Comparison of ENCODE assay signal across 2 cellular contexts in the genomic region with DNA sequence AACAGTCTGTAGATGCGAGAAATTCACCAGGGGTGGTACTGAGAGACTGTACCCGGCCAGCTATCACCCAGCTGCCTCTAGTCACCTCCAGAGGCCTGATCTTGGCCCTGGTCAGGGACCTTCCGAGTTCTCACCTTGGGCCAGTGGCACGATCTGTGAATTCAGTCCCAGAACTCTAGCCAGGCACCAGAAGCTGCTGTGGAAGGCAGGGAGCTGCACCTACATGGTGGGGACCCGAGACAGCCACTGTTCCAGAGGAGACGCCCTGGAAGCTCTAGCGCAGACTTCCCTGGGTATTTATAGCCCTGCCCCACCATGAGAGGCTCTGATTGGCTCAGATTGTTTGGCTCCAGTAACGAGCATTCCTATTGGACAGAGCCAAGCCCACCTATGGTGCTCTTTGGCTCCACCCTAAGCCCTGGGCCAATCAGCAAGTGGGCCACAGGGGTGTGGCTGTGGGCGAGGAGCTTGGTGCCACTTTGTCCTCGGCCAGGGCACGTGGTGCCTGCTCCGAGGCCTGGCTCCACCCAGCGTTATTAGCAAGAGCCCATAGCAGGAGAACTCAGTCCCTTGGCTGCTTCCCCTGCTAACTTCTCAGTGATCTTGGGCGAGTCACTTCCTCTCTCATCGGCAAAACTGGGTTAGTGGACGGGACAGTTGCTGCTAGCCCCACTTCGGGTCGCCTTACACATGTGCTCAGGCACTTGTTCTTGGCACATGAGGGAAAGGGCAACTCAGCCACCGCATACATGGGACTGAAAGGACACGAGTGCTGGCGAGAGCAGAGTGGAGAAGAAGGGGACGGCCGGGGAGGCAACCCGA.
A peak's percentile ranks its signal among the peaks of the same experiment; 100 is the strongest.
TF ChIP-seq lines count a peak whose summit lies in the region.

No MANE protein-coding gene starts in this region.

TF ChIP-seq in HepG2, 621 proteins besides CTCF, POLR2A, EP300 and RAD21:
- TF ChIP-seq NFYC (CRISPR knock-in tag; IDR thresholded peaks at IDR 0.05) (peak; percentile 75), MED13 (CRISPR knock-in tag; IDR thresholded peaks at IDR 0.05) (no peak), ZNF773 (CRISPR knock-in tag; IDR thresholded peaks at IDR 0.05; ENCODE audit: borderline replicate concordance) (no peak), HMGXB3 (CRISPR knock-in tag; IDR thresholded peaks at IDR 0.05; ENCODE audit: borderline replicate concordance) (peak; percentile 97), NFYB (CRISPR knock-in tag; IDR thresholded peaks at IDR 0.05) (peak; percentile 55)
- TF ChIP-seq, protein P1, sequence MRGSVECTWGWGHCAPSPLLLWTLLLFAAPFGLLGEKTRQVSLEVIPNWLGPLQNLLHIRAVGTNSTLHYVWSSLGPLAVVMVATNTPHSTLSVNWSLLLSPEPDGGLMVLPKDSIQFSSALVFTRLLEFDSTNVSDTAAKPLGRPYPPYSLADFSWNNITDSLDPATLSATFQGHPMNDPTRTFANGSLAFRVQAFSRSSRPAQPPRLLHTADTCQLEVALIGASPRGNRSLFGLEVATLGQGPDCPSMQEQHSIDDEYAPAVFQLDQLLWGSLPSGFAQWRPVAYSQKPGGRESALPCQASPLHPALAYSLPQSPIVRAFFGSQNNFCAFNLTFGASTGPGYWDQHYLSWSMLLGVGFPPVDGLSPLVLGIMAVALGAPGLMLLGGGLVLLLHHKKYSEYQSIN (CRISPR knock-in tag; IDR thresholded peaks at IDR 0.05; ENCODE audit: borderline replicate concordance) = no peak

TF ChIP-seq in H1, 55 proteins besides CTCF, POLR2A, EP300 and RAD21:
- TF ChIP-seq SIX5 (IDR thresholded peaks at IDR 0.05; ENCODE audit: low read depth, low read length) = no peak
- peak; percentile 70 for TF ChIP-seq SP1 (IDR thresholded peaks at IDR 0.05; ENCODE audit: low read depth, low read length)
